9 cellular contexts compared by ENCODE assay signal in the genomic region with DNA sequence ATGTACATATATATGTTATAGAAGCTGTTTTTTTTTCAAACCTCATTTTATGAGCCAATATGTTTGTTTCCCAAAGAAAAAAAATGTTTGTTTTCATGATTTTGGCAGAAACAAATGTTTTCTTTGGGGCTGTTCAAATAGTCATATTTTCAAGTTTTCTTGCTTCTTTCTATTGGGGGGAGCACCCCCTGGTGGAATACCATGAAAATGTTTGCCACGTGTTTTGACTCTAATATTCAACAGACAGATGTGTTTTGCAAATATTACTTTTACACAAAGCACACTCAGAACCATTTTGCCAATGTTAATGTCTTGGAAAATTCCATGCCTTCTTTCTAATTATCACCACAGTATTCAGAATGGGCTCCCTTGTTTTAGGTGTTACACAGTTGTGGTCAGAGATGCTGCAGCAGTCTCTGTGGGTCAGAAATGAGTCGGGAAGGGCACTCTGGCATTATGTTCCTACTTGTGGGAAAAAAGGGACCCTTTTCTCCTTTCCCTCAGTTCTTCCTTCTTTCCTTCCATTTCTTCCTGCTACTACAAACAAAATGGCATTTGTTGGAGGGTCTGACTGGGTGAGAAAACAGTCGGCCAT.
DNase-seq lines count a peak whose midpoint lies in the region; ATAC-seq and TF ChIP-seq lines count a peak whose summit lies in the region.
"Had no signal": no experiment of that assay in that cellular context is flagged by ENCODE, and none has a peak within 500 bp of the region (broad histone marks: within the 10 kb centered on the region; RNA-seq: fewer than 3 reads in every experiment).

No MANE protein-coding gene starts in this region.

- H3K4me2 ChIP-seq in mammary epithelial cell (ENCODE audit: insufficient read depth, low read depth, low read length) (no peak overlapping the region), mesenchymal stem cell (ENCODE audit: low read length, poor library complexity, severe bottlenecking) (no peak overlapping the region)

- CTCF ChIA-PET in mammary epithelial cell (lab: Charles Lee; ENCODE audit: low non-redundant PET) = no interaction called here

- no peak overlapping the region for H3K4me3 ChIP-seq in MG63
- no peak overlapping the region for H3K4me3 ChIP-seq in mammary epithelial cell (replicated peaks in 1 of 3; ENCODE audit: insufficient read depth in 1 of 3, low read depth in 2 of 3, low read length in 3 of 3)
- no peak overlapping the region for H3K4me3 ChIP-seq in mesenchymal stem cell (ENCODE audit: insufficient read depth in 1 of 2, low read depth in 1 of 2, low read length in 2 of 2)

- H2BK15ac ChIP-seq in mesenchymal stem cell (ENCODE audit: low read depth, poor library complexity, severe bottlenecking) = no peak overlapping the region

- H3K18ac ChIP-seq in mesenchymal stem cell (ENCODE audit: low read depth in 1 of 2, low read length in 2 of 2) = no peak overlapping the region

- H3K27ac Mint-ChIP-seq in T-helper 17 cell = no peak overlapping the region
- H3K27ac Mint-ChIP-seq: activated naive CD8-positive, alpha-beta T cell had no signal

- no peaks in the 10 kb centered on the region for H3K79me2 ChIP-seq in mammary epithelial cell (ENCODE audit: insufficient read depth, low read length)

- no peaks in the 10 kb centered on the region for H3K79me1 ChIP-seq in mesenchymal stem cell (replicated peaks; ENCODE audit: low read length, poor library complexity, severe bottlenecking)

- H3K27me3 ChIP-seq in MG63 (no peaks in the 10 kb centered on the region), mammary epithelial cell (ENCODE audit: insufficient read depth, low read length) (peaks cover 2% of the 10 kb centered on the region), mesenchymal stem cell (ENCODE audit: control insufficient read depth in 1 of 2, insufficient read depth in 1 of 2, low read length in 2 of 2) (no peaks in the 10 kb centered on the region)

- in situ Hi-C loops in mammary epithelial cell (cut with MboI; ENCODE audit: low sequenced_read_pairs in 2 of 2) = no loop called here

- no peak overlapping the region for H2BK120ac ChIP-seq in mesenchymal stem cell (ENCODE audit: low read depth, low read length)

- ATAC-seq in T-helper 17 cell (no peak), GM19463 (IDR thresholded peaks at IDR 0.05; ENCODE audit: unreplicated experiment) (no peak)

- no peak overlapping the region for H3K4ac ChIP-seq in mesenchymal stem cell (ENCODE audit: low read depth in 1 of 2, low read length in 2 of 2)

- H2BK5ac ChIP-seq in mesenchymal stem cell (ENCODE audit: low read depth, low read length, poor library complexity, severe bottlenecking) = no peak overlapping the region

- no peaks in the 10 kb centered on the region for H3K36me3 Mint-ChIP-seq in T-helper 17 cell (ENCODE audit: low read depth)
- H3K36me3 Mint-ChIP-seq: activated naive CD8-positive, alpha-beta T cell had no signal

- no peaks in the 10 kb centered on the region for H4K20me1 ChIP-seq in mammary epithelial cell (ENCODE audit: insufficient read depth, low read length)

- no peaks in the 10 kb centered on the region for H3K4me1 ChIP-seq in mammary epithelial cell (ENCODE audit: insufficient read depth, low read length)
- H3K4me1 ChIP-seq in mesenchymal stem cell (ENCODE audit: control insufficient read depth, insufficient read depth, low read depth, low read length) = peaks cover 5% of the 10 kb centered on the region

- intact Hi-C loops in mammary epithelial cell (cut with micrococcal nuclease) = no loop called here

- H3K9me3 ChIP-seq in MG63 (no peaks in the 10 kb centered on the region), mammary epithelial cell (replicated peaks; ENCODE audit: insufficient read depth, low read length) (no peaks in the 10 kb centered on the region), mesenchymal stem cell (ENCODE audit: control insufficient read depth, low read length) (no peaks in the 10 kb centered on the region), T-helper 17 cell (ENCODE audit: control insufficient read depth, low read length, poor library complexity, severe bottlenecking) (no peaks in the 10 kb centered on the region)

- no peak overlapping the region for H3K14ac ChIP-seq in mesenchymal stem cell (ENCODE audit: low read length in 2 of 2)

- DNase-seq in stimulated activated CD4-positive, alpha-beta T cell treated with anti-CD3 and anti-CD28 coated beads, Interleukin-15, amount 100 ng/mL, for 24 hours = peak; percentile 1
- no peak for DNase-seq in stimulated activated CD4-positive, alpha-beta T cell treated with anti-CD3 and anti-CD28 coated beads, Interleukin-1b, Interleukin-23, amount 100 ng/mL, for 48 hours
- DNase-seq in MG63 (peak; percentile 14), mammary epithelial cell (peak; percentile 0), mesenchymal stem cell (peak; percentile 40), T-helper 17 cell (no peak)
- DNase-seq in activated CD4-positive, CD25-positive, alpha-beta regulatory T cell treated with anti-CD3 and anti-CD28 coated beads, Interleukin-2, amount 50 U/mL, for 72 hours = no peak

- H3K23ac ChIP-seq in mesenchymal stem cell (ENCODE audit: low read length in 2 of 2) = no peak overlapping the region

- H3K27ac ChIP-seq in mammary epithelial cell (ENCODE audit: insufficient read depth, low read depth, low read length) (no peak overlapping the region), mesenchymal stem cell (ENCODE audit: low read length, poor library complexity, severe bottlenecking) (no peak overlapping the region)

- H4K91ac ChIP-seq in mesenchymal stem cell (ENCODE audit: low read length) = no peak overlapping the region

- H3K36me3 ChIP-seq in MG63 = no peaks in the 10 kb centered on the region
- H3K36me3 ChIP-seq in mammary epithelial cell (ENCODE audit: insufficient read depth, low read length) = no peaks in the 10 kb centered on the region
- no peaks in the 10 kb centered on the region for H3K36me3 ChIP-seq in mesenchymal stem cell (ENCODE audit: control insufficient read depth in 1 of 2, insufficient read depth in 2 of 2, low read depth in 1 of 2, low read length in 2 of 2)

- no peak overlapping the region for H2AK5ac ChIP-seq in mesenchymal stem cell (ENCODE audit: low read length, severe bottlenecking)

- H3K27me3 Mint-ChIP-seq in T-helper 17 cell = no peaks in the 10 kb centered on the region
- H3K27me3 Mint-ChIP-seq: activated naive CD8-positive, alpha-beta T cell had no signal

- no TSS peak for BruUV-seq in mammary epithelial cell (replicated peaks; lab: Mats Ljungman, UMichigan)

- dilution Hi-C loops in mammary epithelial cell (cut with HindIII; ENCODE audit: low sequenced_read_pairs) = no loop called here

- no peaks in the 10 kb centered on the region for H3K4me1 Mint-ChIP-seq in T-helper 17 cell

- no peak overlapping the region for H4K8ac ChIP-seq in mesenchymal stem cell (ENCODE audit: low read length)

- no peak overlapping the region for H2AFZ ChIP-seq in mammary epithelial cell (ENCODE audit: low read depth, low read length)
- no peak overlapping the region for H2AFZ ChIP-seq in mesenchymal stem cell (ENCODE audit: low read depth, low read length)

- no peak overlapping the region for H2BK12ac ChIP-seq in mesenchymal stem cell (ENCODE audit: low read length in 2 of 2)

- H3K4me3 Mint-ChIP-seq in T-helper 17 cell = no peak overlapping the region
- H3K4me3 Mint-ChIP-seq: activated naive CD8-positive, alpha-beta T cell had no signal

- TF ChIP-seq CTCF in mammary epithelial cell (conservative IDR thresholded peaks at IDR 0.05 in 1 of 2, IDR thresholded peaks at IDR 0.05 in 1 of 2; ENCODE audit: extremely low read depth in 1 of 2, insufficient read depth in 1 of 2, low read depth in 1 of 2, low read length in 2 of 2) = peak; percentile 45

- H3K9ac ChIP-seq in mammary epithelial cell (ENCODE audit: insufficient read depth, low read length) (no peak overlapping the region), mesenchymal stem cell (ENCODE audit: low read length) (no peak overlapping the region)

- WGBS in mammary epithelial cell (ENCODE audit: low coverage, missing lambda C conversion rate) = 61% methylated on average over 3 of the region's 3 CpGs
- 88% methylated on average over 3 of the region's 3 CpGs for WGBS in mesenchymal stem cell

Comparison
In these comparisons a context has a peak if more than half of its experiments do, and no peak if none do; other contexts are left out.
1. DNase-seq: peak in stimulated activated CD4-positive, alpha-beta T cell treated with anti-CD3 and anti-CD28 coated beads, Interleukin-15, amount 100 ng/mL, for 24 hours (single experiment), MG63 (single experiment), mammary epithelial cell (single experiment) and mesenchymal stem cell (single experiment); none in stimulated activated CD4-positive, alpha-beta T cell treated with anti-CD3 and anti-CD28 coated beads, Interleukin-1b, Interleukin-23, amount 100 ng/mL, for 48 hours (single experiment), T-helper 17 cell (0 of 3) and activated CD4-positive, CD25-positive, alpha-beta regulatory T cell treated with anti-CD3 and anti-CD28 coated beads, Interleukin-2, amount 50 U/mL, for 72 hours (single experiment).